ENCODE assay signal across 4 cellular contexts in the genomic region with DNA sequence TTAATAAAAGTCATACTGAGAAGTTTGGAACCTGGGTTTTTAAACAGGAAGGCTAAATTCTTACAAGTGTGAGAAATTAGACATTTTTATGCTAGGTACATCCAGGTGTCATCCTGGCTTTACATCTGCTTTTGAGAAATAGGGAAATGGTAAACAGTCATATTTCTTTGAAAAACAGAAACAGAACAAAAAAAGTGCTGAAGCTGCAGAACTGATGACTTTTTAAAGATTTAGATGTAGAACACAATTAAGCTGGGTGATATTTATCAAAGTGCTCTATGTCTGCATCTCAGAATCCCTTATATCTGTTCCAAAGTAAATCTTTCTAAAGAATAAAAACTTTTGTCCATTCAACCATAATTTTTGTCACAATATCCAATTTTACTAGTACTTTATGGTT.
TF ChIP-seq lines count a peak whose summit lies in the region.

No MANE protein-coding gene starts in this region.

TF ChIP-seq in HepG2, 621 proteins besides CTCF, POLR2A, EP300 and RAD21:
- TF ChIP-seq MAFF (IDR thresholded peaks at IDR 0.05; ENCODE audit: low read depth, low read length): peak; percentile 51; the same call in 1 of the 2 replicates
- TF ChIP-seq GZF1 (CRISPR knock-in tag; IDR thresholded peaks at IDR 0.05): no peak
- peak; percentile 60 to 70 for TF ChIP-seq MAFK (conservative IDR thresholded peaks at IDR 0.05 in 1 of 2, IDR thresholded peaks at IDR 0.05 in 1 of 2; ENCODE audit: low read length in 2 of 2)

TF ChIP-seq in A549, 52 proteins besides CTCF, POLR2A, EP300 and RAD21:
- TF ChIP-seq RARB (CRISPR knock-in tag; IDR thresholded peaks at IDR 0.05) (no peak), MAFK (IDR thresholded peaks at IDR 0.05; ENCODE audit: partially characterized antibody) (peak; percentile 79), POLR2AphosphoS2 (conservative IDR thresholded peaks at IDR 0.05; ENCODE audit: low read length) (no peak)
TF ChIP-seq in A549: peak in this region for 1.

TF ChIP-seq in IMR-90, 13 proteins besides CTCF, POLR2A, EP300 and RAD21:
- TF ChIP-seq MXI1 (IDR thresholded peaks at IDR 0.05; ENCODE audit: borderline replicate concordance, low read depth, low read length) (no peak), CEBPB (IDR thresholded peaks at IDR 0.05; ENCODE audit: low read depth, low read length) (no peak), MAFK (IDR thresholded peaks at IDR 0.05; ENCODE audit: low read depth, low read length) (peak; percentile 56)
- TF ChIP-seq, protein P1, sequence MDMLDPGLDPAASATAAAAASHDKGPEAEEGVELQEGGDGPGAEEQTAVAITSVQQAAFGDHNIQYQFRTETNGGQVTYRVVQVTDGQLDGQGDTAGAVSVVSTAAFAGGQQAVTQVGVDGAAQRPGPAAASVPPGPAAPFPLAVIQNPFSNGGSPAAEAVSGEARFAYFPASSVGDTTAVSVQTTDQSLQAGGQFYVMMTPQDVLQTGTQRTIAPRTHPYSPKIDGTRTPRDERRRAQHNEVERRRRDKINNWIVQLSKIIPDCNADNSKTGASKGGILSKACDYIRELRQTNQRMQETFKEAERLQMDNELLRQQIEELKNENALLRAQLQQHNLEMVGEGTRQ (IDR thresholded peaks at IDR 0.05; ENCODE audit: low read depth, low read length): no peak

TF ChIP-seq in K562, 482 proteins besides CTCF, POLR2A, EP300 and RAD21:
- TF ChIP-seq MAFK (IDR thresholded peaks at IDR 0.05; ENCODE audit: low read length) (0 out of 2 replicates have a peak, but pooled peaks have one; percentile 20), ZNF586 (CRISPR knock-in tag; conservative IDR thresholded peaks at IDR 0.05) (no peak), ZNF592 (IDR thresholded peaks at IDR 0.05) (no peak), ZNF316 (IDR thresholded peaks at IDR 0.05) (peak; percentile 53; the same call in 1 of the 2 replicates), ZNF318 (IDR thresholded peaks at IDR 0.05; ENCODE audit: borderline replicate concordance in 1 of 2, low read depth in 1 of 2) (no peak), TAF9B (IDR thresholded peaks at IDR 0.05; ENCODE audit: partially characterized antibody) (no peak), ZNF436 (CRISPR knock-in tag; IDR thresholded peaks at IDR 0.05) (no peak), MED1 (CRISPR knock-in tag; IDR thresholded peaks at IDR 0.05; ENCODE audit: borderline replicate concordance) (no peak), RREB1 (CRISPR knock-in tag; IDR thresholded peaks at IDR 0.05) (no peak), TRIM24 (IDR thresholded peaks at IDR 0.05) (no peak), C11orf30 (IDR thresholded peaks at IDR 0.05; ENCODE audit: low read depth) (peak; percentile 37; the same call in 1 of the 2 replicates), MAFF (IDR thresholded peaks at IDR 0.05; ENCODE audit: low read length) (peak; percentile 46; the same call in 1 of the 2 replicates), CTBP1 (IDR thresholded peaks at IDR 0.05; ENCODE audit: borderline replicate concordance) (no peak), GATAD2A (IDR thresholded peaks at IDR 0.05) (no peak), ELF1 (tag; IDR thresholded peaks at IDR 0.05) (no peak), SRSF3 (IDR thresholded peaks at IDR 0.05; ENCODE audit: insufficient read depth, low read length) (no peak), TCF7 (IDR thresholded peaks at IDR 0.05; ENCODE audit: borderline replicate concordance) (no peak)
- TF ChIP-seq, protein P2, sequence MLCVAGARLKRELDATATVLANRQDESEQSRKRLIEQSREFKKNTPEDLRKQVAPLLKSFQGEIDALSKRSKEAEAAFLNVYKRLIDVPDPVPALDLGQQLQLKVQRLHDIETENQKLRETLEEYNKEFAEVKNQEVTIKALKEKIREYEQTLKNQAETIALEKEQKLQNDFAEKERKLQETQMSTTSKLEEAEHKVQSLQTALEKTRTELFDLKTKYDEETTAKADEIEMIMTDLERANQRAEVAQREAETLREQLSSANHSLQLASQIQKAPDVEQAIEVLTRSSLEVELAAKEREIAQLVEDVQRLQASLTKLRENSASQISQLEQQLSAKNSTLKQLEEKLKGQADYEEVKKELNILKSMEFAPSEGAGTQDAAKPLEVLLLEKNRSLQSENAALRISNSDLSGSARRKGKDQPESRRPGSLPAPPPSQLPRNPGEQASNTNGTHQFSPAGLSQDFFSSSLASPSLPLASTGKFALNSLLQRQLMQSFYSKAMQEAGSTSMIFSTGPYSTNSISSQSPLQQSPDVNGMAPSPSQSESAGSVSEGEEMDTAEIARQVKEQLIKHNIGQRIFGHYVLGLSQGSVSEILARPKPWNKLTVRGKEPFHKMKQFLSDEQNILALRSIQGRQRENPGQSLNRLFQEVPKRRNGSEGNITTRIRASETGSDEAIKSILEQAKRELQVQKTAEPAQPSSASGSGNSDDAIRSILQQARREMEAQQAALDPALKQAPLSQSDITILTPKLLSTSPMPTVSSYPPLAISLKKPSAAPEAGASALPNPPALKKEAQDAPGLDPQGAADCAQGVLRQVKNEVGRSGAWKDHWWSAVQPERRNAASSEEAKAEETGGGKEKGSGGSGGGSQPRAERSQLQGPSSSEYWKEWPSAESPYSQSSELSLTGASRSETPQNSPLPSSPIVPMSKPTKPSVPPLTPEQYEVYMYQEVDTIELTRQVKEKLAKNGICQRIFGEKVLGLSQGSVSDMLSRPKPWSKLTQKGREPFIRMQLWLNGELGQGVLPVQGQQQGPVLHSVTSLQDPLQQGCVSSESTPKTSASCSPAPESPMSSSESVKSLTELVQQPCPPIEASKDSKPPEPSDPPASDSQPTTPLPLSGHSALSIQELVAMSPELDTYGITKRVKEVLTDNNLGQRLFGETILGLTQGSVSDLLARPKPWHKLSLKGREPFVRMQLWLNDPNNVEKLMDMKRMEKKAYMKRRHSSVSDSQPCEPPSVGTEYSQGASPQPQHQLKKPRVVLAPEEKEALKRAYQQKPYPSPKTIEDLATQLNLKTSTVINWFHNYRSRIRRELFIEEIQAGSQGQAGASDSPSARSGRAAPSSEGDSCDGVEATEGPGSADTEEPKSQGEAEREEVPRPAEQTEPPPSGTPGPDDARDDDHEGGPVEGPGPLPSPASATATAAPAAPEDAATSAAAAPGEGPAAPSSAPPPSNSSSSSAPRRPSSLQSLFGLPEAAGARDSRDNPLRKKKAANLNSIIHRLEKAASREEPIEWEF (CRISPR knock-in tag; IDR thresholded peaks at IDR 0.05): no peak
TF ChIP-seq in K562: peak in this region for 4.
